ENCODE assay signal across 20 cellular contexts in the genomic region with DNA sequence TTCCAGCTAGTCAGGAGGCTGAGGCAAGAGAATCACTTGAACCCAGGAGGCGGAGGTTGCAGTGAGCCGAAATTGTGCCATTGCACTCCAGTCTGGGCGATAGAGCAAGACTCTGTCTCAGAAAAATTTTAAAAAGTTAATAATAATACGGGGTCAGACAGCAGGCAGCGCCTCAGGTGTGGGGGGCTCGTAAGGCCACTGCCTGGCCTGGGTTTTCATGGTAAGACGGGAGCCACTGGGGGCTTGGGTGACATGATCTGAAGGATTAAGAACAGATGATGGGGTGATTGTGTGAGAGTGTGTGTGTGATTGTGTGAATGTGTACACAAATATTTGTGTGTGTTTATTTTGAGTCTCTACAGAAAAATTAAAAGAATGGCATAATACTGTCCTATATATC.
"Had no signal": no experiment of that assay in that cellular context is flagged by ENCODE, and none has a peak within 500 bp of the region (broad histone marks: within the 10 kb centered on the region; RNA-seq: fewer than 3 reads in every experiment).

No MANE protein-coding gene starts in this region.

- H3K9ac ChIP-seq: SK-N-SH had no signal

- DNase-seq: KBM-7, MV-4-11, NCI-H1048, NCI-H1105, NCI-H1436, NCI-H187, NCI-H2029, NCI-H2081 treated with DMSO at 0.1 percent for 48 hours, NCI-H2171, NCI-H226, NCI-H446, NCI-H510A, NCI-H524 treated with DMSO at 0.1 percent for 48 hours, NCI-H69, NCI-H774, RPMI8226, SHP77, SK-N-SH, SW 1271 had no signal

- H3K9me3 ChIP-seq: SK-N-SH had no signal

- FAIRE-seq: RCC 7860 had no signal

- H3K4me2 ChIP-seq: SK-N-SH had no signal
